ENCODE assay signal across 17 cellular contexts in genomic region chr4:173517781-173518371, GRCh38. TPM values are rescaled to one million over a fixed set of nuclear protein-coding genes. Genes with fewer than 3 reads are reported as not detected.
A peak's percentile ranks its signal among the peaks of the same experiment; 100 is the strongest.
DNase-seq lines count a peak whose midpoint lies in the region; ATAC-seq and TF ChIP-seq lines count a peak whose summit lies in the region.
"Had no signal": no experiment of that assay in that cellular context is flagged by ENCODE, and none has a peak within 500 bp of the region (broad histone marks: within the 10 kb centered on the region; RNA-seq: fewer than 3 reads in every experiment).

No MANE protein-coding gene starts in this region.

- H3K9me3 Mint-ChIP-seq in glutamatergic neuron (ENCODE audit: unreplicated experiment) (peaks cover 16% of the 10 kb centered on the region), mesothelial cell of epicardium (no peaks in the 10 kb centered on the region)

- no peak for DNase-seq in T-helper 17 cell
- DNase-seq in glutamatergic neuron, result peak; percentile 46
- DNase-seq in mesothelial cell of epicardium (ENCODE audit: low spot score in 2 of 2, unreplicated experiment in 2 of 2), result peak in 1 of 2 experiments; percentile 57
- peak; percentile 56 to 61 for DNase-seq in vagina (ENCODE audit: extremely low spot score in 2 of 2)
- no peak for DNase-seq in NCI-H345 treated with DMSO at 0.1 percent for 48 hours (lab: John Stamatoyannopoulos, UW; ENCODE audit: unreplicated experiment)
- no peak for DNase-seq in putamen (ENCODE audit: low spot score)
- DNase-seq in G401 (ENCODE audit: low spot score), result no peak
- DNase-seq: activated T-cell treated with anti-CD3 and anti-CD28 coated beads, Interleukin-2, amount 50 U/mL, for 1 hour; amygdala; CD8-positive, alpha-beta memory T cell; effector memory CD4-positive, alpha-beta T cell; GF-D8; hippocampal formation; Karpas-422; NCI-H2081 had no signal

- H3K27me3 ChIP-seq in vagina, result peaks cover 4% of the 10 kb centered on the region

- TF ChIP-seq POLR2A in vagina (IDR thresholded peaks at IDR 0.05), result no peak

- in situ Hi-C loops in G401 (cut with HindIII; ENCODE audit: low sequenced_read_pairs), result no loop called here

- H3K4me1 Mint-ChIP-seq in T-helper 17 cell (peaks cover 8% of the 10 kb centered on the region), glutamatergic neuron (ENCODE audit: low read depth, unreplicated experiment) (peaks cover 34% of the 10 kb centered on the region), mesothelial cell of epicardium (peaks cover 75% of the 10 kb centered on the region)

- no peak for ATAC-seq in T-helper 17 cell
- ATAC-seq: stimulated activated naive CD8-positive, alpha-beta T cell treated with anti-CD3 and anti-CD28 coated beads, Interleukin-15, amount 100 ng/mL, for 72 hours had no signal

- H3K4me3 Mint-ChIP-seq in T-helper 17 cell (no peak overlapping the region), glutamatergic neuron (ENCODE audit: unreplicated experiment) (peak overlapping the region; percentile 71), mesothelial cell of epicardium (peak overlapping the region; percentile 71)
- H3K4me3 Mint-ChIP-seq: memory B cell had no signal

- H3K27me3 Mint-ChIP-seq in T-helper 17 cell (peaks cover 84% of the 10 kb centered on the region), glutamatergic neuron (ENCODE audit: unreplicated experiment) (peaks cover 27% of the 10 kb centered on the region), mesothelial cell of epicardium (ENCODE audit: low read depth) (peaks cover 7% of the 10 kb centered on the region)

- H3K36me3 Mint-ChIP-seq in T-helper 17 cell (ENCODE audit: low read depth) (peaks cover 5% of the 10 kb centered on the region), glutamatergic neuron (ENCODE audit: unreplicated experiment) (peaks cover 7% of the 10 kb centered on the region), mesothelial cell of epicardium (no peaks in the 10 kb centered on the region)
- H3K36me3 Mint-ChIP-seq: CD8-positive, alpha-beta memory T cell had no signal

- H3K27ac Mint-ChIP-seq in T-helper 17 cell, result peak overlapping the region; percentile 51
- H3K27ac Mint-ChIP-seq in glutamatergic neuron (ENCODE audit: unreplicated experiment), result no peak overlapping the region
- peak overlapping the region; percentile 97 for H3K27ac Mint-ChIP-seq in mesothelial cell of epicardium
- H3K27ac Mint-ChIP-seq: stimulated activated naive CD8-positive, alpha-beta T cell treated with anti-CD3 and anti-CD28 coated beads, Interleukin-15, amount 100 ng/mL, for 72 hours had no signal

- no peaks in the 10 kb centered on the region for H3K36me3 ChIP-seq in vagina

- peaks cover 42% of the 10 kb centered on the region for H3K4me1 ChIP-seq in vagina

- peak overlapping the region; percentile 37 for H3K27ac ChIP-seq in vagina

- intact Hi-C loops in vagina (cut with DNase I), result no loop called here

- H3K9me3 ChIP-seq in T-helper 17 cell (ENCODE audit: control insufficient read depth, low read length, poor library complexity, severe bottlenecking), result no peaks in the 10 kb centered on the region
- no peaks in the 10 kb centered on the region for H3K9me3 ChIP-seq in vagina

- TF ChIP-seq CTCF in glutamatergic neuron (IDR thresholded peaks at IDR 0.05; ENCODE audit: partially characterized antibody, unreplicated experiment) (no peak), mesothelial cell of epicardium (IDR thresholded peaks at IDR 0.05; ENCODE audit: unreplicated experiment) (no peak), vagina (IDR thresholded peaks at IDR 0.05) (no peak)

- H3K4me3 ChIP-seq in vagina, result no peak overlapping the region

RNA-seq across cellular contexts. Expression of gene HAND2, which starts 12.2 kb away (rescaled TPM):
- total RNA-seq in T-helper 17 cell, result not detected
- not detected for total RNA-seq in glutamatergic neuron (ENCODE audit: unreplicated experiment)
- 32.8 to 34.3 TPM (median 33.3 TPM) in 3 replicates for total RNA-seq in mesothelial cell of epicardium
- total RNA-seq in vagina, result 26.0 TPM
- 0.41 TPM in 1 of 2 replicates, not detected in the other for total RNA-seq in G401 (2014; rRNA removed; shearing (Covaris generic))
- total RNA-seq: CD8-positive, alpha-beta memory T cell had no signal

Comparison
In these comparisons a context has a peak if more than half of its experiments do, and no peak if none do; other contexts are left out.
1. DNase-seq: peak in glutamatergic neuron (single experiment) and vagina (2 of 2); none in T-helper 17 cell (0 of 3), NCI-H345 treated with DMSO at 0.1 percent for 48 hours (single experiment), putamen (single experiment) and G401 (single experiment).
2. RNA of gene HAND2, which starts 12.2 kb away (total RNA-seq): 32.8 to 34.3 TPM in mesothelial cell of epicardium and 26.0 TPM in vagina (single experiment); 0.41 TPM in G401, not detected in glutamatergic neuron (single experiment) and not detected in T-helper 17 cell; every median in the first group is over 10 times any median in the second.